28 cellular contexts compared by ENCODE assay signal in the genomic region with DNA sequence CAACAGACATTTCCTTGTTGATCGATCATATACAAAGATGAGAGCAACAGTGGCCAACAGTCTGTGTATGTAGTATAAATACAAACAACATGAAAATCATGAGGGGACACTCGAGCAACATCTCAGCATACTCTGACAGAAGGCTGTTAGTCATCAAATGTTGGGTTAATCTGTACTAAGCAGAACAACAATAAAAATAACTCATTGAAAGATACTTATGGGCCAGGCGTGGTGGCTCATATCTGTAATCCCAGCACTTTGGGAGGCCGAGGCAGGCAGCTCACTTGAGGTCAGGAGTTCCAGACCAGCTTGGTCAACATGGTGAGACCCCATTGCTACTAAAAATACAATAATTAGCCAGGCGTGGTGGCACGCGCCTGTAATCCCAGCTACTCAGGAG.
"Had no signal": no experiment of that assay in that cellular context is flagged by ENCODE, and none has a peak within 500 bp of the region (broad histone marks: within the 10 kb centered on the region; RNA-seq: fewer than 3 reads in every experiment).

No MANE protein-coding gene starts in this region.

- H3K27me3 ChIP-seq: neutrophil, pancreas, right lobe of liver, sigmoid colon, suprapubic skin, testis, tibial artery, transverse colon, upper lobe of right lung, uterus had no signal

- H3K4me3 ChIP-seq: pancreas, prostate gland, right lobe of liver, sigmoid colon, suprapubic skin, testis, tibial artery, transverse colon, upper lobe of right lung, uterus had no signal

- H3K27me3 Mint-ChIP-seq: naive thymus-derived CD8-positive, alpha-beta T cell; natural killer cell treated with Interleukin-12 subunit alpha and Interleukin-12 subunit beta and Interleukin-15 and Interleukin-18, amount 100 ng/mL, for 72 hours; stimulated activated memory B cell treated with anti-CD40 and anti-IgM and Interleukin-4, amounts not matched to agents 10 μg/mL and 1 μg/mL and 100 μg/mL, for 72 hours; stimulated activated naive CD8-positive, alpha-beta T cell treated with anti-CD3 and anti-CD28 coated beads, Interleukin-15, amount 100 ng/mL, for 72 hours; type B pancreatic cell had no signal

- FAIRE-seq: pancreas, small intestine had no signal

- H3K36me3 ChIP-seq: neutrophil, pancreas, prostate gland, right lobe of liver, sigmoid colon, suprapubic skin, tibial artery, transverse colon, upper lobe of right lung, uterus had no signal

- H3K27ac Mint-ChIP-seq: naive thymus-derived CD8-positive, alpha-beta T cell; natural killer cell treated with Interleukin-12 subunit alpha and Interleukin-12 subunit beta and Interleukin-15 and Interleukin-18, amount 100 ng/mL, for 72 hours; nephron progenitor cell; stimulated activated memory B cell treated with anti-CD40 and anti-IgM and Interleukin-4, amounts not matched to agents 10 μg/mL and 1 μg/mL and 100 μg/mL, for 72 hours; type B pancreatic cell had no signal

- H3K4me1 ChIP-seq: prostate gland, right lobe of liver, sigmoid colon, suprapubic skin, testis, tibial artery, transverse colon, upper lobe of right lung, uterus had no signal

- H3K4me3 Mint-ChIP-seq: naive thymus-derived CD8-positive, alpha-beta T cell; natural killer cell treated with Interleukin-12 subunit alpha and Interleukin-12 subunit beta and Interleukin-15 and Interleukin-18, amount 100 ng/mL, for 72 hours; nephron progenitor cell; neural crest cell; stimulated activated memory B cell treated with anti-CD40 and anti-IgM and Interleukin-4, amounts not matched to agents 10 μg/mL and 1 μg/mL and 100 μg/mL, for 72 hours; stimulated activated naive CD8-positive, alpha-beta T cell treated with anti-CD3 and anti-CD28 coated beads, Interleukin-15, amount 100 ng/mL, for 72 hours; type B pancreatic cell had no signal

- H3K4me1 Mint-ChIP-seq: naive thymus-derived CD8-positive, alpha-beta T cell; nephron progenitor cell; neural crest cell; stimulated activated memory B cell treated with anti-CD40 and anti-IgM and Interleukin-4, amounts not matched to agents 10 μg/mL and 1 μg/mL and 100 μg/mL, for 72 hours; stimulated activated naive CD8-positive, alpha-beta T cell treated with anti-CD3 and anti-CD28 coated beads, Interleukin-15, amount 100 ng/mL, for 72 hours had no signal

- ATAC-seq: naive thymus-derived CD8-positive, alpha-beta T cell; natural killer cell treated with Interleukin-12 subunit alpha and Interleukin-12 subunit beta and Interleukin-15 and Interleukin-18, amount 100 ng/mL, for 72 hours; pancreas; right cardiac atrium; right lobe of liver; stimulated activated memory B cell treated with anti-CD40 and anti-IgM and Interleukin-4, amounts not matched to agents 10 μg/mL and 1 μg/mL and 100 μg/mL, for 72 hours; stimulated activated naive CD8-positive, alpha-beta T cell treated with anti-CD3 and anti-CD28 coated beads, Interleukin-15, amount 100 ng/mL, for 72 hours; stimulated activated naive CD8-positive, alpha-beta T cell treated with anti-CD3 and anti-CD28 coated beads, Interleukin-15, Interleukin-2, amounts not matched to agents 100 U/mL and 50 U/mL, for 24 hours; upper lobe of right lung had no signal

- DNase-seq: naive thymus-derived CD8-positive, alpha-beta T cell; nephron progenitor cell; nucleus accumbens; pancreas; right cardiac atrium; right lobe of liver; sigmoid colon; small intestine; stimulated activated CD4-positive, alpha-beta T cell treated with anti-CD3 and anti-CD28 coated beads, Interleukin-15, amount 100 ng/mL, for 24 hours; stimulated activated CD4-positive, alpha-beta T cell treated with anti-CD3 and anti-CD28 coated beads, Interleukin-2, amount 100 ng/mL, for 24 hours; stimulated activated CD4-positive, alpha-beta T cell treated with anti-CD3 and anti-CD28 coated beads, Interleukin-2, amount 100 ng/mL, for 48 hours; stimulated activated CD4-positive, alpha-beta T cell treated with anti-CD3 and anti-CD28 coated beads, Interleukin-4, amount 100 ng/mL, for 24 hours; stimulated activated naive CD4-positive, alpha-beta T cell; stimulated activated naive CD8-positive, alpha-beta T cell treated with anti-CD3 and anti-CD28 coated beads, Interleukin-15, amount 100 ng/mL, for 72 hours; stimulated activated naive CD8-positive, alpha-beta T cell treated with anti-CD3 and anti-CD28 coated beads, Interleukin-15, Interleukin-2, amounts not matched to agents 100 U/mL and 50 U/mL, for 24 hours; substantia nigra; testis; tibial artery; transverse colon; upper lobe of right lung; uterus had no signal

- H3K27ac ChIP-seq: neutrophil, pancreas, prostate gland, right lobe of liver, sigmoid colon, suprapubic skin, testis, tibial artery, transverse colon, upper lobe of right lung, uterus had no signal

- H3K9me3 ChIP-seq: pancreas, prostate gland, right lobe of liver, sigmoid colon, suprapubic skin, testis, tibial artery, transverse colon, upper lobe of right lung, uterus had no signal
